1 cellular context compared by ENCODE assay signal in the genomic region with DNA sequence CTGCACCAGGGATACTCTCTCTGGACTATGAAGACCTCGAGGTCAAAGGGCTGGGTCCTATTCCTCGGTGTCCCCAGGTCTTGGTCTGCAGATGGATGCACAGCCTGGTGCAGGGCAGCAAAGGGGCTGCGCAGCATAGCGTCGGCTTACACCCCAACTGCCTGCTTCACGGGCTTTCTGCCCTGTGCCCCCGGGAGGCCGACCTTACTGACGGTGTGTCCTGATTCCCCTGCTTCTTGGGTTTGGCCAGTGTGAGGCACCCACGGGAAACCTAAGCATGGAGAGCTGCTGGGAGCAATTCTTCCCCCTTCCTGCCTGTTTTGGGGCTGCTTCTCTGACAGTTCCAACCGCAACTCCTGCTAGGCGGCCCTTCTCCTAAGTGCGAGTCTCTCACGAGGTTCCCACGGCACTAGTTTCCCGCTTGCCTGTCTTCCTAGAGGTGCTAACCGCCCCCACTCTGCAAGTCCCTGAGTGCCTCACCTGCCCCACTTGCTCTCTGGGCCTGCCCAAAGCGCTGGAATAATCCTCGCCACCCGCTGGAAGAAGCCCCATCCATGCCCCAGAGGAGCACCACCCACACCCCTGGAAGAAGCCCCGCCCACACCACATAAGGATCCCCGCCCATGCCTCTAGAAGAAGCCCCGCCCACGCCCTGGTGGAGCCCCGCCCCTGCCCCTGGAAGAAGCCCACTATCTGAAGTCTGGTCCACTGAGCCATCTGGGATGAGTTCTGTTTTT.
TF ChIP-seq lines count a peak whose summit lies in the region.

No MANE protein-coding gene starts in this region.

TF ChIP-seq in GM23338, 12 proteins besides CTCF, POLR2A, EP300 and RAD21 (continued from another document):
- TF ChIP-seq ZNF462 (CRISPR knock-in tag; IDR thresholded peaks at IDR 0.05) (no peak), EZH2 (IDR thresholded peaks at IDR 0.05; ENCODE audit: low read depth, unreplicated experiment) (no peak), POLR2AphosphoS5 (IDR thresholded peaks at IDR 0.05; ENCODE audit: low read depth) (no peak), EZH2phosphoT487 (IDR thresholded peaks at IDR 0.05; ENCODE audit: unreplicated experiment) (no peak), CREB1 (CRISPR knock-in tag; IDR thresholded peaks at IDR 0.05; ENCODE audit: low read depth) (no peak), JUNB (IDR thresholded peaks at IDR 0.05; ENCODE audit: unreplicated experiment) (no peak), ZNF331 (CRISPR knock-in tag; IDR thresholded peaks at IDR 0.05; ENCODE audit: low read depth) (no peak), REST (IDR thresholded peaks at IDR 0.05; ENCODE audit: unreplicated experiment) (no peak), STAT1 (IDR thresholded peaks at IDR 0.05; ENCODE audit: unreplicated experiment) (no peak), ZNF114 (CRISPR knock-in tag; IDR thresholded peaks at IDR 0.05) (no peak)
